ENCODE assay signal across 8 cellular contexts in genomic region chr14:55097894-55098560, GRCh38. TPM values are rescaled to one million over a fixed set of nuclear protein-coding genes. Genes with fewer than 3 reads are reported as not detected.
DNase-seq lines count a peak whose midpoint lies in the region; ATAC-seq and TF ChIP-seq lines count a peak whose summit lies in the region.

No MANE protein-coding gene starts in this region.

- no peak overlapping the region for H3K4me2 ChIP-seq in neuronal stem cell (ENCODE audit: insufficient read depth, low read length, poor library complexity, severe bottlenecking)
- H3K4me2 ChIP-seq in SK-N-SH, result no peak overlapping the region

- H3K23ac ChIP-seq in neuronal stem cell (ENCODE audit: low read depth, low read length, poor library complexity), result no peak overlapping the region

- no peak overlapping the region for H3K9ac ChIP-seq in neuronal stem cell (ENCODE audit: low read depth, low read length, poor library complexity)
- H3K9ac ChIP-seq in SK-N-SH, result no peak overlapping the region

- no peak overlapping the region for H3K14ac ChIP-seq in neuronal stem cell (ENCODE audit: low read length)

- H2BK12ac ChIP-seq in neuronal stem cell (ENCODE audit: low read length), result no peak overlapping the region

- H3K79me1 ChIP-seq in neuronal stem cell (ENCODE audit: low read depth, low read length), result no peaks in the 10 kb centered on the region

- H3K27me3 Mint-ChIP-seq in activated naive CD8-positive, alpha-beta T cell, result no peaks in the 10 kb centered on the region

- no peaks in the 10 kb centered on the region for H3K79me2 ChIP-seq in SK-N-SH (ENCODE audit: insufficient read depth)

- peaks cover 6% of the 10 kb centered on the region for H3F3A ChIP-seq in SK-N-SH (replicated peaks; ENCODE audit: insufficient read depth)

- H2BK5ac ChIP-seq in neuronal stem cell (ENCODE audit: low read length), result no peak overlapping the region

- H3K4me3 ChIP-seq in gastrocnemius medialis (no peak overlapping the region), neuronal stem cell (ENCODE audit: low read length in 2 of 2) (no peak overlapping the region), SK-N-SH (ENCODE audit: low read depth in 2 of 2, low read length in 1 of 2) (no peak overlapping the region)

- no peak overlapping the region for H2BK15ac ChIP-seq in neuronal stem cell (ENCODE audit: low read length)

- H3K27me3 ChIP-seq in gastrocnemius medialis (no peaks in the 10 kb centered on the region), neuronal stem cell (ENCODE audit: control insufficient read depth in 3 of 3, insufficient read depth in 3 of 3, low read depth in 1 of 3, low read length in 3 of 3) (no peaks in the 10 kb centered on the region), SK-N-SH (ENCODE audit: insufficient read depth) (no peaks in the 10 kb centered on the region)

- no peaks in the 10 kb centered on the region for H4K20me1 ChIP-seq in SK-N-SH (ENCODE audit: insufficient read depth)

- POLR2A ChIA-PET in SK-N-SH (lab: Yijun Ruan, JAX), result no interaction called here

- H2AFZ ChIP-seq in neuronal stem cell (ENCODE audit: low read length), result no peak overlapping the region
- no peak overlapping the region; the same call in 1 of the 2 replicates for H2AFZ ChIP-seq in SK-N-SH (ENCODE audit: low read depth)

- no peak overlapping the region for H2BK120ac ChIP-seq in neuronal stem cell (ENCODE audit: low read depth, low read length)

- H3K9me3 ChIP-seq in gastrocnemius medialis, result no peaks in the 10 kb centered on the region
- H3K9me3 ChIP-seq in neuronal stem cell (replicated peaks in 1 of 2; ENCODE audit: control insufficient read depth in 2 of 2, insufficient read depth in 1 of 2, low read depth in 1 of 2, low read length in 2 of 2), result no peaks in the 10 kb centered on the region
- no peaks in the 10 kb centered on the region for H3K9me3 ChIP-seq in SK-N-SH

- CTCF ChIA-PET in SK-N-SH (lab: Yijun Ruan, JAX), result interaction anchor here (1.4 to 3.9 kb wide), 2 partner anchors 40 to 62 kb away, joined by 4 to 16 read pairs; no protein-coding TSS in a partner anchor

- TF ChIP-seq EP300 in SK-N-SH (IDR thresholded peaks at IDR 0.05; ENCODE audit: borderline replicate concordance in 1 of 2, low read depth in 1 of 2, low read length in 1 of 2), result no peak

- ATAC-seq in GM18858 (IDR thresholded peaks at IDR 0.05; ENCODE audit: unreplicated experiment) (peak; percentile 65), HG02610 (IDR thresholded peaks at IDR 0.05; ENCODE audit: unreplicated experiment) (peak; percentile 78), gastrocnemius medialis (no peak)

- peak overlapping the region; percentile 17 for H3K4me3 Mint-ChIP-seq in activated naive CD8-positive, alpha-beta T cell

- H3K4ac ChIP-seq in neuronal stem cell (ENCODE audit: low read length), result no peak overlapping the region

- H2AK5ac ChIP-seq in neuronal stem cell (ENCODE audit: low read depth, low read length), result no peak overlapping the region

- H3K9me2 ChIP-seq in SK-N-SH, result no peaks in the 10 kb centered on the region

- WGBS in neuronal stem cell (ENCODE audit: extremely low coverage in 2 of 2, insufficient read length in 2 of 2, insufficient replicate concordance in 1 of 2), 2 donors, result no CpG with 5 or more reads among the region's 5 CpGs
- WGBS in SK-N-SH (ENCODE audit: low lambda C conversion rate), result 88% methylated on average over 5 of the region's 5 CpGs

- H3K36me3 ChIP-seq in gastrocnemius medialis (no peaks in the 10 kb centered on the region), neuronal stem cell (replicated peaks in 1 of 2; ENCODE audit: control insufficient read depth in 2 of 2, insufficient read depth in 2 of 2, low read length in 2 of 2) (no peaks in the 10 kb centered on the region), SK-N-SH (replicated peaks in 1 of 2; ENCODE audit: control insufficient read depth in 1 of 2, insufficient read depth in 2 of 2, low read length in 1 of 2) (no peaks in the 10 kb centered on the region)

- no peak for TF ChIP-seq RAD21 in SK-N-SH (IDR thresholded peaks at IDR 0.05; ENCODE audit: low read length)

- peaks cover 35% of the 10 kb centered on the region for H3K4me1 Mint-ChIP-seq in activated naive CD8-positive, alpha-beta T cell (ENCODE audit: low read depth)

- TF ChIP-seq POLR2A in gastrocnemius medialis (IDR thresholded peaks at IDR 0.05), result no peak

- H3K27ac ChIP-seq in gastrocnemius medialis, result peak overlapping the region; percentile 17 to 86 (median 71)
- no peak overlapping the region for H3K27ac ChIP-seq in neuronal stem cell (replicated peaks; ENCODE audit: low read length)
- no peak overlapping the region for H3K27ac ChIP-seq in SK-N-SH (ENCODE audit: low read depth in 2 of 2, low read length in 1 of 2)

- in situ Hi-C loops in gastrocnemius medialis (cut with MboI; ENCODE audit: low sequenced_read_pairs in 4 of 4), result loop anchor here in 1 of 4 donors (25.0 kb wide), 1 partner anchor 339 kb away; the partner anchor contains the start of gene TBPL2

- H3K36me3 Mint-ChIP-seq in activated naive CD8-positive, alpha-beta T cell, result peaks cover 2% of the 10 kb centered on the region

- no peak overlapping the region for H4K91ac ChIP-seq in neuronal stem cell (ENCODE audit: low read depth, low read length, poor library complexity)

- DNase-seq in NCI-H2227 treated with DMSO at 0.1 percent for 48 hours (lab: John Stamatoyannopoulos, UW), result peak; percentile 63
- DNase-seq in gastrocnemius medialis, result peak; percentile 14 to 34
- no peak for DNase-seq in NCI-H82 treated with DMSO at 0.1 percent for 48 hours (lab: John Stamatoyannopoulos, UW; ENCODE audit: unreplicated experiment)
- DNase-seq in neuronal stem cell (ENCODE audit: low spot score), result no peak
- DNase-seq in SK-N-SH, result no peak

- H3K4me1 ChIP-seq in gastrocnemius medialis (peaks cover 3 to 42% of the 10 kb centered on the region in 2 donors), neuronal stem cell (ENCODE audit: control insufficient read depth in 2 of 2, insufficient read depth in 1 of 2, low read depth in 1 of 2, low read length in 2 of 2) (peaks cover 7 to 9% of the 10 kb centered on the region in 2 donors), SK-N-SH (ENCODE audit: control insufficient read depth in 1 of 2, insufficient read depth in 2 of 2, low read depth in 1 of 2, low read length in 1 of 2) (peaks cover 10 to 19% of the 10 kb centered on the region in 2 experiments)

- H3K9me3 Mint-ChIP-seq in activated naive CD8-positive, alpha-beta T cell (ENCODE audit: low read depth), result no peaks in the 10 kb centered on the region

- TF ChIP-seq CTCF in gastrocnemius medialis (IDR thresholded peaks at IDR 0.05 in 4 of 5, conservative IDR thresholded peaks at IDR 0.05 in 1 of 5), result no peak
- TF ChIP-seq CTCF in SK-N-SH (IDR thresholded peaks at IDR 0.05), result no peak

- H4K8ac ChIP-seq in neuronal stem cell (ENCODE audit: low read depth, low read length), result no peak overlapping the region

- intact Hi-C loops in gastrocnemius medialis (cut with DNase I; ENCODE audit: low total_unique reads), result no loop called here

- peak overlapping the region; percentile 94 for H3K27ac Mint-ChIP-seq in activated naive CD8-positive, alpha-beta T cell

- H3K18ac ChIP-seq in neuronal stem cell (ENCODE audit: low read length), result no peak overlapping the region

TF ChIP-seq in SK-N-SH, 30 proteins besides CTCF, POLR2A, EP300 and RAD21 (continues in another document):
- TF ChIP-seq, protein P1, sequence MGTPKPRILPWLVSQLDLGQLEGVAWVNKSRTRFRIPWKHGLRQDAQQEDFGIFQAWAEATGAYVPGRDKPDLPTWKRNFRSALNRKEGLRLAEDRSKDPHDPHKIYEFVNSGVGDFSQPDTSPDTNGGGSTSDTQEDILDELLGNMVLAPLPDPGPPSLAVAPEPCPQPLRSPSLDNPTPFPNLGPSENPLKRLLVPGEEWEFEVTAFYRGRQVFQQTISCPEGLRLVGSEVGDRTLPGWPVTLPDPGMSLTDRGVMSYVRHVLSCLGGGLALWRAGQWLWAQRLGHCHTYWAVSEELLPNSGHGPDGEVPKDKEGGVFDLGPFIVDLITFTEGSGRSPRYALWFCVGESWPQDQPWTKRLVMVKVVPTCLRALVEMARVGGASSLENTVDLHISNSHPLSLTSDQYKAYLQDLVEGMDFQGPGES (IDR thresholded peaks at IDR 0.05; ENCODE audit: low read depth, low read length), result no peak
- no peak for TF ChIP-seq SMC3 (IDR thresholded peaks at IDR 0.05; ENCODE audit: low read depth, low read length)
- TF ChIP-seq, protein P2, sequence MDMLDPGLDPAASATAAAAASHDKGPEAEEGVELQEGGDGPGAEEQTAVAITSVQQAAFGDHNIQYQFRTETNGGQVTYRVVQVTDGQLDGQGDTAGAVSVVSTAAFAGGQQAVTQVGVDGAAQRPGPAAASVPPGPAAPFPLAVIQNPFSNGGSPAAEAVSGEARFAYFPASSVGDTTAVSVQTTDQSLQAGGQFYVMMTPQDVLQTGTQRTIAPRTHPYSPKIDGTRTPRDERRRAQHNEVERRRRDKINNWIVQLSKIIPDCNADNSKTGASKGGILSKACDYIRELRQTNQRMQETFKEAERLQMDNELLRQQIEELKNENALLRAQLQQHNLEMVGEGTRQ (IDR thresholded peaks at IDR 0.05; ENCODE audit: borderline replicate concordance, low read depth, low read length), result no peak
- no peak for TF ChIP-seq EZH2phosphoT487 (IDR thresholded peaks at IDR 0.05; ENCODE audit: borderline replicate concordance, low read depth)

RNA-seq across cellular contexts. Expression of gene LGALS3, which starts 31.0 kb away (rescaled TPM):
- total RNA-seq in gastrocnemius medialis, result 100 to 1,000 TPM in 1 of 4 donors, 10 to 100 TPM in 3; 68.0 to 124 (median 80.6) TPM
- 2.4 TPM for polyA plus RNA-seq in neuronal stem cell (2013, experiment 1 of 2)
- polyA plus RNA-seq in neuronal stem cell (2013, experiment 2 of 2), result 3.1 TPM
- polyA plus RNA-seq in SK-N-SH (2012; rRNA removed), result 59.5 and 59.8 TPM in 2 replicates
- polyA plus RNA-seq in SK-N-SH (2012; cell fraction: cytosol; rRNA removed), result 50.7 and 56.5 TPM in 2 replicates
- polyA plus RNA-seq in SK-N-SH (2012; cell fraction: nucleus; rRNA removed), result 51.5 and 55.5 TPM in 2 replicates

RNA-seq across cellular contexts. Expression of gene MAPK1IP1L, which starts 46.6 kb away (rescaled TPM):
- 10 to 100 TPM; 49.9 to 91.4 (median 68.0) TPM for total RNA-seq in gastrocnemius medialis
- polyA plus RNA-seq in neuronal stem cell (2013, experiment 1 of 2), result 103 TPM
- 108 TPM for polyA plus RNA-seq in neuronal stem cell (2013, experiment 2 of 2)
- 105 and 129 TPM in 2 replicates for polyA plus RNA-seq in SK-N-SH (2012; rRNA removed)
- 58.3 and 77.1 TPM in 2 replicates for polyA plus RNA-seq in SK-N-SH (2012; cell fraction: cytosol; rRNA removed)
- 74.0 and 90.8 TPM in 2 replicates for polyA plus RNA-seq in SK-N-SH (2012; cell fraction: nucleus; rRNA removed)

Comparison
In these comparisons a context has a peak if more than half of its experiments do, and no peak if none do; other contexts are left out.
1. ATAC-seq: peak in GM18858 (single experiment) and HG02610 (single experiment); none in gastrocnemius medialis (0 of 2).
2. DNase-seq: peak in NCI-H2227 treated with DMSO at 0.1 percent for 48 hours (single experiment) and gastrocnemius medialis (2 of 2); none in NCI-H82 treated with DMSO at 0.1 percent for 48 hours (single experiment), neuronal stem cell (single experiment) and SK-N-SH (single experiment).
3. H3K27ac ChIP-seq: peak in gastrocnemius medialis (4 of 4); none in neuronal stem cell (single experiment) and SK-N-SH (0 of 2).